ENCODE assay signal across 8 cellular contexts in the genomic region with DNA sequence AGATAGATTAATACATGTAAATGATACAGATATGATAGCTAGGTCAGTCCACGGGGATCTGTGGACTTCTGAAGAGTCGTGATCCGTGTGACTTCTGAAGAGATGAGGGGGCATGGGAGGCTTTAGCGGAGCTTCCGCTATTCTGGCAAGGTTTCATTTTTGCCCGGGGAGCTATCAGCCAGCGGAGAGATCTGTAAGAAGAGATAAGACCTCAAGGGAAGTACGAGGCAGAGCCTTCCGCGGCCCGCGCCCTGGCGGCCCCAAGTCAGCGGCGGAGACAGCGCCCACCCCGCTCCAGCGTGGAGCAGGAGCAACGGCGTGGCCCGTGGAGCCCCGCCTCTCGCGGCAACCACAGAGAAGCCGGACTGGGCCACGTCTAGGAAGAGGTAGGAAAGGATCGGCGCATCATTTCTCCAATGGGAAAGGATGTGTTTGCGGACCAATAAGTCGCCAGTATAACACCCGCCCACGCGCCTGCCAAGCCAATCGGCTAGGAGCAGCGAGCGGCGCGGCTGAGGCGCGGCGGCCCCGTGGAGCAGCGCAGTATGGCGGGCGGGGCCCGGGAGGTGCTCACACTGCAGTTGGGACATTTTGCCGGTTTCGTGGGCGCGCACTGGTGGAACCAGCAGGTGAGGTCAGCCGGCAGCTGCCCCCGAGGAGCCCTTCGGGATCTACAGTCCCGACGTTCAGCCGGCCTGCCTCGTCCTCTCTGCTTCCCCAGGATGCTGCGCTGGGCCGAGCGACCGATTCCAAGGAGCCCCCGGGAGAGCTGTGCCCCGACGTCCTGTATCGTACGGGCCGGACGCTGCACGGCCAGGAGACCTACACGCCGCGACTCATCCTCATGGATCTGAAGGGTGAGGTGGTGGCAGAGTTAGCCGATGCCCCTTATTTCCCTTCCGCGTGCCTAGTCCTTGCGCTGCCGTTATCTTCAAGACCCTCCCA. TPM values are rescaled to one million over a fixed set of nuclear protein-coding genes. Genes with fewer than 3 reads are reported as not detected.
DNase-seq lines count a peak whose midpoint lies in the region; ATAC-seq, FAIRE-seq and TF ChIP-seq lines count a peak whose summit lies in the region.
"Not testable (repeated sequence)": the region's sequence is repeated elsewhere in the genome, so short reads cannot be mapped to it uniquely, and the experiment has no call there.

No MANE protein-coding gene starts in this region.

- H3K9ac ChIP-seq in MM.1S (ENCODE audit: low read length) (peak overlapping the region; percentile 61), neural progenitor cell (peak overlapping the region; percentile 6), stomach smooth muscle (ENCODE audit: low read length in 2 of 2) (peak overlapping the region; percentile 69 to 93)

- DNase-seq in HCEC 1CT = peak; percentile 96
- peak; percentile 99 for DNase-seq in MM.1S
- DNase-seq in SHP77 treated with DMSO at 0.1 percent for 48 hours (lab: John Stamatoyannopoulos, UW) = peak; percentile 99
- DNase-seq in activated gamma-delta T cell treated with Interleukin-2 at 50 U/mL for 16 hours = peak; percentile 87
- peak; percentile 93 to 96 for DNase-seq in foreskin keratinocyte
- DNase-seq in neural progenitor cell (ENCODE audit: low spot score) = peak; percentile 96

- H3K4me3 Mint-ChIP-seq in neural progenitor cell = peak overlapping the region; percentile 96

- H3K79me2 ChIP-seq in MM.1S (ENCODE audit: low read length); neural progenitor cell (ENCODE audit: low read depth): not testable (repeated sequence)

- H3K4me3 ChIP-seq in MM.1S (ENCODE audit: low read length) (peak overlapping the region; percentile 67), neural progenitor cell (peak overlapping the region; percentile 54), stomach smooth muscle (ENCODE audit: low read length in 2 of 2) (peak overlapping the region; percentile 86 to 93)

- H3K27ac Mint-ChIP-seq in neural progenitor cell = peak overlapping the region; percentile 91

- not testable (repeated sequence) for H3K27me3 Mint-ChIP-seq in neural progenitor cell (ENCODE audit: insufficient read depth, low read depth)

- H3K36me3 Mint-ChIP-seq in neural progenitor cell = not testable (repeated sequence)

- ATAC-seq in foreskin keratinocyte = peak; percentile 95

- not testable (repeated sequence) for H3K9me2 ChIP-seq in MM.1S (replicated peaks; ENCODE audit: insufficient read depth, low read length)

- H3K27me3 ChIP-seq in MM.1S (replicated peaks; ENCODE audit: insufficient read depth, low read length); foreskin keratinocyte; neural progenitor cell; stomach smooth muscle (ENCODE audit: control insufficient read depth in 1 of 2, insufficient read depth in 2 of 2, low read length in 2 of 2): not testable (repeated sequence)

- H4K20me1 ChIP-seq in MM.1S (ENCODE audit: insufficient read depth, low read length); neural progenitor cell (ENCODE audit: low read depth): not testable (repeated sequence)

- H2AFZ ChIP-seq in MM.1S (ENCODE audit: low read length) (peak overlapping the region; percentile 69), neural progenitor cell (replicated peaks) (peak overlapping the region; percentile 63)

- FAIRE-seq in G401.6 (lab: Jason Lieb, UNC) = peak; percentile 85

- H3K9me3 Mint-ChIP-seq in neural progenitor cell = not testable (repeated sequence)

- peak overlapping the region; percentile 47; the same call in 1 of the 2 replicates for H3K27ac ChIP-seq in MM.1S (ENCODE audit: low read length)
- H3K27ac ChIP-seq in foreskin keratinocyte = peak overlapping the region; percentile 25
- H3K27ac ChIP-seq in neural progenitor cell = not testable (repeated sequence)
- H3K27ac ChIP-seq in stomach smooth muscle (ENCODE audit: low read length) = peak overlapping the region; percentile 55

- peak overlapping the region; percentile 62 for H3K4me2 ChIP-seq in MM.1S (ENCODE audit: low read depth, low read length)
- peak overlapping the region; percentile 77 for H3K4me2 ChIP-seq in neural progenitor cell

- TF ChIP-seq CTCF in MM.1S (IDR thresholded peaks at IDR 0.05; ENCODE audit: low read length); foreskin keratinocyte (conservative IDR thresholded peaks at IDR 0.05); neural progenitor cell (IDR thresholded peaks at IDR 0.05): not testable (repeated sequence)

- not testable (repeated sequence) for H3K9me3 ChIP-seq in MM.1S (replicated peaks; ENCODE audit: insufficient read depth, low read length); neural progenitor cell (ENCODE audit: low read depth); stomach smooth muscle (ENCODE audit: control insufficient read depth in 2 of 2, low read length in 2 of 2)

- H3K4me1 ChIP-seq in MM.1S (ENCODE audit: low read length); foreskin keratinocyte; neural progenitor cell; stomach smooth muscle (ENCODE audit: control insufficient read depth, insufficient read depth, low read length): not testable (repeated sequence)

- peaks cover 16% of the 10 kb centered on the region for H3F3A ChIP-seq in MM.1S (ENCODE audit: insufficient read depth, low read length)
- H3F3A ChIP-seq in neural progenitor cell (ENCODE audit: low read depth) = peaks cover 16% of the 10 kb centered on the region

- not testable (repeated sequence) for H3K36me3 ChIP-seq in MM.1S (replicated peaks; ENCODE audit: insufficient read depth, low read length); neural progenitor cell; stomach smooth muscle (ENCODE audit: control insufficient read depth in 2 of 2, insufficient read depth in 2 of 2, low read length in 2 of 2)

- not testable (repeated sequence) for H3K4me1 Mint-ChIP-seq in neural progenitor cell

RNA-seq across cellular contexts. Expression of a gene that starts 56.7 kb away (rescaled TPM):
- 87.4 and 91.6 TPM in 2 replicates for total RNA-seq in foreskin keratinocyte
- polyA plus RNA-seq in foreskin keratinocyte = 81.7 and 90.0 TPM in 2 replicates
- 70.9 and 112 TPM in 2 replicates for total RNA-seq in neural progenitor cell (ENCODE audit: low replicate concordance)

RNA-seq across cellular contexts. Expression of a gene that starts 57.0 kb away (rescaled TPM):
- total RNA-seq in foreskin keratinocyte (34.8 and 35.2 TPM in 2 replicates), neural progenitor cell (ENCODE audit: low replicate concordance) (42.7 and 44.8 TPM in 2 replicates)
- 28.6 and 29.3 TPM in 2 replicates for polyA plus RNA-seq in foreskin keratinocyte

Comparison
In these comparisons a context has a peak if more than half of its experiments do, and no peak if none do; other contexts are left out.
1. H3K9ac ChIP-seq: peak in every context shown above with its lines; median percentile 81 in stomach smooth muscle; 61 in MM.1S; 6 in neural progenitor cell.